ENCODE assay signal across 9 cellular contexts in the genomic region with DNA sequence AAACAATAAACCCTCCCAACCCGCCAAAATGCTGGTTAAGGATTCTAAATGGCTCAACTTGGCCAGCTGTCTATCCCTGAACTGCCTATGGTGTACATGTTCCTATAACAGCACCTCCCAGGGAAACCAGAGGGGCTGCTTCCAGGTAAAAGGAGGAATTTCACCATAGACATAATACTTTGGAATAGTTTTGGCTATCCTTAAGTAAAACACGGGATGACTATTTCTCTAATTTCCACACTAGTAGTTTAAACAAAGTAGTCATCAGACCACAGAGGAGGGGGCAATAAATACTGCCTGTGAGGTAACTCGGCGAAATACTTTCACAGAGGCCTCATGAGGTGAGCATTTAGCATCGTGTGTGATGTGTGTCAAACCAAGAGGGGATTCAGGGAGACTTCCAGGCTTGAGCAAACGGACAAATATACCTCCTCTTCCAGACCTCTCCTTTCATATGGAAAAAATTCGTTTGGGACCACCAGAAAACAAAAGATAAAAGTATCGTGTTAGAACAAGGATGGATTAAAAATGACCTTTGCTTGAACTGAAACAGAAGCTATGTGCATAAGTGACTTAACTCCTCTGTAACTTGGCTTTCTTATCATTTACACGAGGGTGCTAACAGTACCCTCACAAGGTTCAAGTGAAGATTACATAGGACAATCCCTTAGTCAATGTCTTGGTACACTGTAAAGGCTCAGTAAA. TPM values are rescaled to one million over a fixed set of nuclear protein-coding genes. Genes with fewer than 3 reads are reported as not detected.
A peak's percentile ranks its signal among the peaks of the same experiment; 100 is the strongest.
DNase-seq lines count a peak whose midpoint lies in the region; ATAC-seq, FAIRE-seq and TF ChIP-seq lines count a peak whose summit lies in the region.
"Had no signal": no experiment of that assay in that cellular context is flagged by ENCODE, and none has a peak within 500 bp of the region (broad histone marks: within the 10 kb centered on the region; RNA-seq: fewer than 3 reads in every experiment).

No MANE protein-coding gene starts in this region.

- BruUV-seq in GM12878 (replicated peaks; lab: Mats Ljungman, UMichigan) = no TSS peak

- POLR2A ChIA-PET in GM12878 (lab: Charles Lee) = no interaction called here

- TF ChIP-seq POLR2A in heart left ventricle (IDR thresholded peaks at IDR 0.05) (no peak), GM12878 (IDR thresholded peaks at IDR 0.05; ENCODE audit: low read depth, low read length) (no peak)

- RAD21 ChIA-PET in GM12878 (lab: Charles Lee; ENCODE audit: unreplicated experiment) = interaction anchor here (0.7 to 1.8 kb wide), 2 partner anchors 36 to 66 kb away, joined by 3 to 4 read pairs; no protein-coding TSS in a partner anchor

- no peaks in the 10 kb centered on the region for H3K36me3 Mint-ChIP-seq in memory B cell

- CTCF ChIA-PET in GM12878 (lab: Yijun Ruan, JAX) = no interaction called here

- H3K4me3 Mint-ChIP-seq in memory B cell = peak overlapping the region; percentile 98

- no peak for FAIRE-seq in GM12878 (lab: Jason Lieb, UNC)

- H3K36me3 ChIP-seq in heart left ventricle (no peaks in the 10 kb centered on the region), GM12878 (ENCODE audit: control insufficient read depth in 2 of 2, insufficient read depth in 2 of 2, low read length in 1 of 2) (no peaks in the 10 kb centered on the region; a peak in 1 of 4 replicates), urinary bladder (ENCODE audit: insufficient read depth) (no peaks in the 10 kb centered on the region)

- intact Hi-C loops in heart left ventricle (cut with DNase I) = loop anchor here in 1 of 10 donors (5.0 to 10.0 kb wide), 2 partner anchors 65 to 177 kb away; partner anchors contain the start of gene KIZ
- intact Hi-C loops in Right ventricle myocardium superior (cut with DNase I) = no loop called here
- intact Hi-C loops in GM12878 (cut with micrococcal nuclease; ENCODE audit: unreplicated experiment) = loop anchor here (10.0 kb wide), 1 partner anchor 177 kb away; the partner anchor contains the start of gene KIZ

- H3K27ac ChIP-seq in heart left ventricle (peak overlapping the region in 8 of 12 donors; percentile 91 to 100 (median 96)), GM12878 (ENCODE audit: control insufficient read depth, insufficient read depth) (no peak overlapping the region), urinary bladder (ENCODE audit: low read depth) (no peak overlapping the region)

- WGBS in heart left ventricle, 4 donors = 56 to 61% (median 56%) methylated on average over 9 of the region's 9 CpGs
- 72% methylated on average over 9 of the region's 9 CpGs for WGBS in GM12878 (ENCODE audit: insufficient coverage, insufficient replicate concordance, low lambda C conversion rate, missing lambda C conversion rate)
- 52% methylated on average over 9 of the region's 9 CpGs for WGBS in urinary bladder

- TF ChIP-seq RAD21 in GM12878 (IDR thresholded peaks at IDR 0.05; ENCODE audit: insufficient read depth, low read depth, low read length) = no peak

- SMC1A ChIA-PET in GM12878 (lab: Charles Lee; ENCODE audit: uncharacterized antibody, unreplicated experiment) = interaction anchor here (0.9 to 1.4 kb wide), 2 partner anchors 10 to 50 kb away, joined by 3 to 4 read pairs; no protein-coding TSS in a partner anchor

- TF ChIP-seq EP300 in GM12878 (IDR thresholded peaks at IDR 0.05; ENCODE audit: borderline replicate concordance in 1 of 2, control insufficient read depth in 1 of 2, low read depth in 2 of 2, low read length in 2 of 2) = no peak

- in situ Hi-C loops in GM12878 (cut with MboI) = no loop called here

- H3K4me2 ChIP-seq in GM12878 (ENCODE audit: control insufficient read depth, insufficient read depth) = peak overlapping the region; percentile 75

- TF ChIP-seq CTCF in heart left ventricle (IDR thresholded peaks at IDR 0.05) = no peak
- no peak for TF ChIP-seq CTCF in GM12878 (IDR thresholded peaks at IDR 0.05 in 2 of 3, conservative IDR thresholded peaks at IDR 0.05 in 1 of 3; ENCODE audit: control insufficient read depth in 2 of 3, extremely low read depth in 1 of 3, insufficient read depth in 1 of 3, low read depth in 3 of 3, low read length in 3 of 3)

- no peak for DNase-seq in heart left ventricle
- no peak for DNase-seq in Right ventricle myocardium superior
- DNase-seq in GM12878 (ENCODE audit: low read depth, low spot score) = no peak
- no peak for DNase-seq in memory B cell (ENCODE audit: low spot score in 2 of 2)
- no peak for DNase-seq in stimulated activated CD4-positive, alpha-beta T cell treated with anti-CD3 and anti-CD28 coated beads, Interleukin-4, amount 100 ng/mL, for 24 hours
- DNase-seq: NCI-H446 had no signal

- peaks cover 18% of the 10 kb centered on the region for H3K4me1 Mint-ChIP-seq in memory B cell

- H3K4me1 ChIP-seq in heart left ventricle (peaks cover 0 to 23% (median 16%) of the 10 kb centered on the region in 12 donors), GM12878 (ENCODE audit: control insufficient read depth, insufficient read depth, low read length) (no peaks in the 10 kb centered on the region), urinary bladder (ENCODE audit: insufficient read depth) (peaks cover 2% of the 10 kb centered on the region)

- H3K27ac Mint-ChIP-seq in memory B cell = peak overlapping the region; percentile 98

- peaks cover 41% of the 10 kb centered on the region for H3K79me2 ChIP-seq in GM12878 (ENCODE audit: control insufficient read depth, insufficient read depth, low read length)

- H3K4me3 ChIP-seq in heart left ventricle (peak overlapping the region; percentile 75 to 100 (median 92)), GM12878 (peak overlapping the region; percentile 95), urinary bladder (ENCODE audit: low read depth, low read length) (peak overlapping the region; percentile 79)

- ATAC-seq in heart left ventricle (no peak), Right ventricle myocardium superior (ENCODE audit: poor library complexity) (no peak), GM12878 (no peak), memory B cell (ENCODE audit: low read depth) (no peak), GM19463 (IDR thresholded peaks at IDR 0.05; ENCODE audit: unreplicated experiment) (no peak), HG02763 (IDR thresholded peaks at IDR 0.05; ENCODE audit: unreplicated experiment) (no peak)

- H3K9me3 ChIP-seq in heart left ventricle (no peaks in the 10 kb centered on the region), GM12878 (replicated peaks; ENCODE audit: control insufficient read depth, insufficient read depth, low read length) (no peaks in the 10 kb centered on the region)

- H2AFZ ChIP-seq in GM12878 (ENCODE audit: control insufficient read depth, low read depth, low read length) = peak overlapping the region; percentile 81; the same call in 1 of the 2 replicates

- H3K27me3 Mint-ChIP-seq in memory B cell = peaks cover 2% of the 10 kb centered on the region

- no peaks in the 10 kb centered on the region for H3K9me3 Mint-ChIP-seq in memory B cell

- H3K27me3 ChIP-seq in heart left ventricle (peaks cover 0 to 3% (median 0%) of the 10 kb centered on the region in 9 donors), GM12878 (replicated peaks in 1 of 2; ENCODE audit: control insufficient read depth in 2 of 2, insufficient read depth in 2 of 2, low read length in 1 of 2) (no peaks in the 10 kb centered on the region)

- peak overlapping the region; percentile 89 for H3K9ac ChIP-seq in GM12878 (ENCODE audit: control insufficient read depth, insufficient read depth, low read length)

- H4K20me1 ChIP-seq in GM12878 (ENCODE audit: control insufficient read depth, insufficient read depth) = no peaks in the 10 kb centered on the region

TF ChIP-seq in GM12878, 131 proteins besides CTCF, POLR2A, EP300 and RAD21:
- TF ChIP-seq PAX5 (IDR thresholded peaks at IDR 0.05; ENCODE audit: borderline replicate concordance, low read depth, low read length) (no peak), NKRF (conservative IDR thresholded peaks at IDR 0.05) (no peak), ATF7 (IDR thresholded peaks at IDR 0.05; ENCODE audit: low read depth) (no peak), STAT3 (IDR thresholded peaks at IDR 0.05; ENCODE audit: low read depth, low read length) (no peak), ZNF207 (IDR thresholded peaks at IDR 0.05; ENCODE audit: borderline replicate concordance) (no peak), KLF5 (IDR thresholded peaks at IDR 0.05; ENCODE audit: partially characterized antibody) (no peak)
TF ChIP-seq in GM12878: peak in this region for 0.

RNA-seq across cellular contexts. Expression of gene XRN2, which starts 1.0 kb away (rescaled TPM):
- total RNA-seq in heart left ventricle (10 to 100 TPM; 30.9 to 48.3 (median 33.2) TPM), Right ventricle myocardium superior (31.7 TPM), GM12878 (2014; rRNA removed) (70.1 and 78.4 TPM in 2 replicates), GM12878 (2014; rRNA removed; fragmentation: Illumina TruSeq; extraction: Trizol) (93.8 and 95.6 TPM in 2 replicates), GM12878 (2021) (67.1 and 70.1 TPM in 2 replicates), urinary bladder (70.2 TPM)
- polyA plus RNA-seq in heart left ventricle (10 to 100 TPM in 1 of 2 donors, 1 to 10 TPM in 1; 6.2 to 35.2 TPM), GM12878 (2011; rRNA removed) (97.8 and 113 TPM in 2 replicates), GM12878 (2014; fragmentation: Illumina TruSeq; extraction: Trizol) (91.0 and 107 TPM in 2 replicates), GM12878 (2014; fragmentation: Nextera tagmentation; extraction: Ambion mirVana) (10 to 100 TPM; 59.7 to 69.6 TPM), GM12878 (2014; rRNA removed) (59.1 and 63.7 TPM in 2 replicates), GM12878 (2016; fragmentation: Nextera tagmentation; extraction: Ambion mirVana) (10 to 100 TPM; 81.1 to 83.3 TPM), urinary bladder (44.2 TPM)
- 38.7 and 39.4 TPM in 2 replicates for total RNA-seq in GM12878 (2013; cell fraction: nucleolus; rRNA removed)
- polyA plus RNA-seq in GM12878 (2011; ENCODE audit: low read depth) = 34.8 TPM
- 48.1 and 49.2 TPM in 2 replicates for polyA plus RNA-seq in GM12878 (2011; cell fraction: cytosol; rRNA removed)
- 50.1 and 62.5 TPM in 2 replicates for polyA plus RNA-seq in GM12878 (2011; cell fraction: nucleus; rRNA removed)
- 37.5 and 48.6 TPM in 2 replicates for polyA plus RNA-seq in GM12878 (2012)
- 48.8 and 64.7 TPM in 2 replicates for polyA minus RNA-seq in GM12878 (2011; rRNA and poly(A)+ RNA removed)
- polyA minus RNA-seq in GM12878 (2011; cell fraction: cytosol; rRNA and poly(A)+ RNA removed) = 24.5 and 29.9 TPM in 2 replicates
- polyA minus RNA-seq in GM12878 (2011; cell fraction: nucleus; rRNA and poly(A)+ RNA removed) = 13.7 and 23.0 TPM in 2 replicates

Comparison
In these comparisons a context has a peak if more than half of its experiments do, and no peak if none do; other contexts are left out.
1. H3K27ac ChIP-seq: peak in heart left ventricle (8 of 12); none in GM12878 (single experiment) and urinary bladder (single experiment).
2. Peak in every context shown above with its lines, with median percentiles within 50 percentile points of each other: H3K4me3 ChIP-seq.